8 cellular contexts compared by ENCODE assay signal in genomic region chr5:151659001-151659754, GRCh38. TPM values are rescaled to one million over a fixed set of nuclear protein-coding genes. Genes with fewer than 3 reads are reported as not detected.
A peak's percentile ranks its signal among the peaks of the same experiment; 100 is the strongest.
DNase-seq lines count a peak whose midpoint lies in the region; ATAC-seq and TF ChIP-seq lines count a peak whose summit lies in the region.

No MANE protein-coding gene starts in this region.

- peak; percentile 59 for ATAC-seq in HG02763 (IDR thresholded peaks at IDR 0.05; ENCODE audit: unreplicated experiment)

- 27% methylated on average over 10 of the region's 10 CpGs for WGBS in hepatocyte (ENCODE audit: low lambda C conversion rate, missing lambda C conversion rate)

- H3K4me2 ChIP-seq in hepatocyte (peak overlapping the region; percentile 28), skeletal muscle satellite cell (ENCODE audit: low read length) (peak overlapping the region; percentile 10)

- H3K79me2 ChIP-seq in hepatocyte = no peaks in the 10 kb centered on the region

- no peaks in the 10 kb centered on the region for H3K27me3 ChIP-seq in ascending aorta
- no peaks in the 10 kb centered on the region for H3K27me3 ChIP-seq in hepatocyte
- no peaks in the 10 kb centered on the region for H3K27me3 ChIP-seq in skeletal muscle satellite cell (ENCODE audit: control insufficient read depth, insufficient read depth, low read length)

- H3K9me3 ChIP-seq in ascending aorta (no peaks in the 10 kb centered on the region), hepatocyte (ENCODE audit: low read depth) (no peaks in the 10 kb centered on the region), skeletal muscle satellite cell (replicated peaks; ENCODE audit: low read length) (no peaks in the 10 kb centered on the region)

- peak overlapping the region; percentile 72 to 93 for H3K27ac ChIP-seq in ascending aorta
- peak overlapping the region; percentile 7 for H3K27ac ChIP-seq in hepatocyte

- no peaks in the 10 kb centered on the region for H4K20me1 ChIP-seq in hepatocyte (ENCODE audit: insufficient read depth, poor library complexity, severe bottlenecking)

- H3K4me1 ChIP-seq in ascending aorta = peaks cover 5 to 19% of the 10 kb centered on the region in 2 donors
- peaks cover 12% of the 10 kb centered on the region for H3K4me1 ChIP-seq in hepatocyte (ENCODE audit: insufficient read depth)
- peaks cover 48% of the 10 kb centered on the region for H3K4me1 ChIP-seq in skeletal muscle satellite cell (ENCODE audit: control insufficient read depth, insufficient read depth, low read length)

- H2AFZ ChIP-seq in hepatocyte = no peak overlapping the region

- intact Hi-C loops in ascending aorta (cut with DNase I) = loop anchor here (1.0 kb wide), 2 partner anchors 81 to 112 kb away; partner anchors contain the start of gene G3BP1

- no peak overlapping the region for H3K4me3 ChIP-seq in ascending aorta
- no peak overlapping the region for H3K4me3 ChIP-seq in hepatocyte
- H3K4me3 ChIP-seq in skeletal muscle satellite cell (ENCODE audit: low read length) = no peak overlapping the region

- TF ChIP-seq CTCF in ascending aorta (IDR thresholded peaks at IDR 0.05) (peak; percentile 87 to 92 (median 90)), hepatocyte (IDR thresholded peaks at IDR 0.05; ENCODE audit: poor library complexity) (peak; percentile 81)

- H3K36me3 ChIP-seq in ascending aorta = peaks cover 24 to 25% of the 10 kb centered on the region in 2 donors
- no peaks in the 10 kb centered on the region for H3K36me3 ChIP-seq in hepatocyte (replicated peaks; ENCODE audit: insufficient read depth, low read depth)
- peaks cover 34% of the 10 kb centered on the region for H3K36me3 ChIP-seq in skeletal muscle satellite cell (ENCODE audit: insufficient read depth, low read length)

- H3K9ac ChIP-seq in skeletal muscle satellite cell (ENCODE audit: low read depth, low read length) = no peak overlapping the region

- DNase-seq in DMS153 treated with DMSO at 0.1 percent for 48 hours (lab: John Stamatoyannopoulos, UW; ENCODE audit: unreplicated experiment) (peak; percentile 1), DMS153 (lab: John Stamatoyannopoulos, UW) (no peak), NCI-H146 (lab: John Stamatoyannopoulos, UW) (peak; percentile 48), T-helper 22 cell (ENCODE audit: low read depth) (peak; percentile 47), ascending aorta (ENCODE audit: low spot score in 2 of 2) (peak; percentile 50 to 87), hepatocyte (ENCODE audit: low spot score) (peak; percentile 90)

- no peaks in the 10 kb centered on the region for H3K9me2 ChIP-seq in hepatocyte (replicated peaks; ENCODE audit: insufficient read depth)

RNA-seq across cellular contexts. Expression of gene SPARC, which starts 27.5 kb away (rescaled TPM):
- total RNA-seq in ascending aorta = 935 TPM
- total RNA-seq in hepatocyte = 4,086 and 4,089 TPM in 2 replicates
- polyA plus RNA-seq in hepatocyte = 15,889 and 16,729 TPM in 2 replicates
- total RNA-seq in skeletal muscle satellite cell (2012; rRNA removed) = 652 and 1,273 TPM in 2 replicates
